Comparison of ENCODE assay signal across 8 cellular contexts in genomic region chr9:124776952-124777645, GRCh38. TPM values are rescaled to one million over a fixed set of nuclear protein-coding genes. Genes with fewer than 3 reads are reported as not detected.
DNase-seq lines count a peak whose midpoint lies in the region; ATAC-seq and TF ChIP-seq lines count a peak whose summit lies in the region.

Gene OLFML2A, plus strand, starts transcription at chr9:124777133. Its CDS starts 138 bp downstream, at chr9:124777271.

- H3K9ac ChIP-seq in HUES6 (ENCODE audit: low read length), result peak within 1 kb of the TSS; percentile 67

- H3K9me3 ChIP-seq in Caco-2, result no peaks in the 10 kb centered on the region
- no peaks in the 10 kb centered on the region for H3K9me3 ChIP-seq in HUES6 (ENCODE audit: control insufficient read depth, insufficient read depth, low read depth, low read length)

- TF ChIP-seq CTCF in Caco-2 (IDR thresholded peaks at IDR 0.05; ENCODE audit: insufficient read depth in 1 of 2, low read depth in 1 of 2, low read length in 1 of 2, severe bottlenecking in 1 of 2, unreplicated experiment in 1 of 2), result peak in 1 of 2 experiments; percentile 32
- TF ChIP-seq CTCF in osteocyte (IDR thresholded peaks at IDR 0.05), result peak; percentile 62

- no peaks in the 10 kb centered on the region; the same call in 1 of the 2 replicates for H3K4me1 ChIP-seq in Caco-2
- H3K4me1 ChIP-seq in HUES6 (ENCODE audit: control insufficient read depth, insufficient read depth, low read length), result peaks cover 26% of the 10 kb centered on the region

- H3K36me3 Mint-ChIP-seq in Caco-2 (ENCODE audit: insufficient read depth, unreplicated experiment), result no peaks in the 10 kb centered on the region
- H3K36me3 Mint-ChIP-seq in activated CD8-positive, alpha-beta T cell treated with anti-CD3 and anti-CD28 coated beads, Interleukin-2, amount 10 ng/mL, durations not matched to agents 7 days and 5 days (ENCODE audit: low read depth), result no peaks in the 10 kb centered on the region
- no peaks in the 10 kb centered on the region for H3K36me3 Mint-ChIP-seq in osteocyte (ENCODE audit: unreplicated experiment)

- H3K4me3 ChIP-seq in Caco-2 (ENCODE audit: low read depth, low read length) (peak within 1 kb of the TSS; percentile 42), HUES6 (ENCODE audit: low read depth, low read length) (peak within 1 kb of the TSS; percentile 78)

- H3K36me3 ChIP-seq in Caco-2 (ENCODE audit: control insufficient read depth, insufficient read depth, low read length) (no peaks in the 10 kb centered on the region), HUES6 (ENCODE audit: control insufficient read depth, insufficient read depth, low read length) (no peaks in the 10 kb centered on the region)

- no peaks in the 10 kb centered on the region for H3K9me3 Mint-ChIP-seq in Caco-2 (ENCODE audit: unreplicated experiment)
- H3K9me3 Mint-ChIP-seq in activated CD8-positive, alpha-beta T cell treated with anti-CD3 and anti-CD28 coated beads, Interleukin-2, amount 10 ng/mL, durations not matched to agents 7 days and 5 days (ENCODE audit: insufficient read depth), result no peaks in the 10 kb centered on the region
- no peaks in the 10 kb centered on the region for H3K9me3 Mint-ChIP-seq in osteocyte (ENCODE audit: unreplicated experiment)

- H3K27me3 ChIP-seq in Caco-2 (replicated peaks; ENCODE audit: control insufficient read depth, insufficient read depth, low read length) (peaks cover 1% of the 10 kb centered on the region), HUES6 (ENCODE audit: control insufficient read depth, insufficient read depth, low read length) (peaks cover 26% of the 10 kb centered on the region)

- H3K4me1 Mint-ChIP-seq in Caco-2 (ENCODE audit: low read depth, unreplicated experiment) (peaks cover 15% of the 10 kb centered on the region), osteocyte (ENCODE audit: unreplicated experiment) (peaks cover 52% of the 10 kb centered on the region)
- H3K4me1 Mint-ChIP-seq in activated CD8-positive, alpha-beta T cell treated with anti-CD3 and anti-CD28 coated beads, Interleukin-2, amount 10 ng/mL, durations not matched to agents 7 days and 5 days (ENCODE audit: low read depth), result peaks cover 31% of the 10 kb centered on the region

- DNase-seq in Caco-2 (peak in 1 of 2 experiments; percentile 47), glomerular visceral epithelial cell (ENCODE audit: extremely low spot score) (peak; percentile 59), osteocyte (ENCODE audit: extremely low spot score, unreplicated experiment) (peak; percentile 86), middle frontal gyrus (ENCODE audit: extremely low spot score, low spot score) (no peak)
- no peak for DNase-seq in activated CD8-positive, alpha-beta T cell treated with anti-CD3 and anti-CD28 coated beads, Interleukin-2, amount 10 ng/mL, durations not matched to agents 7 days and 5 days

- H3K27ac ChIP-seq in HUES6 (ENCODE audit: low read depth, low read length), result no peak within 1 kb of the TSS

- no TSS peak for BruUV-seq in Caco-2 (replicated peaks; lab: Mats Ljungman, UMichigan)

- no peak within 1 kb of the TSS for H3K27ac Mint-ChIP-seq in Caco-2 (ENCODE audit: unreplicated experiment)
- H3K27ac Mint-ChIP-seq in activated CD8-positive, alpha-beta T cell treated with anti-CD3 and anti-CD28 coated beads, Interleukin-2, amount 10 ng/mL, durations not matched to agents 7 days and 5 days, result no peak within 1 kb of the TSS
- peak within 1 kb of the TSS; percentile 80 for H3K27ac Mint-ChIP-seq in osteocyte (ENCODE audit: unreplicated experiment)

- ATAC-seq in activated CD8-positive, alpha-beta T cell treated with anti-CD3 and anti-CD28 coated beads, Interleukin-2, amount 10 ng/mL, durations not matched to agents 7 days and 5 days, result peak; percentile 54
- no peak for ATAC-seq in HG03521 (IDR thresholded peaks at IDR 0.05; ENCODE audit: unreplicated experiment)
- ATAC-seq in GM21447 (IDR thresholded peaks at IDR 0.05; ENCODE audit: unreplicated experiment), result no peak

- H3K4me3 Mint-ChIP-seq in Caco-2 (ENCODE audit: unreplicated experiment) (peak within 1 kb of the TSS; percentile 64), osteocyte (ENCODE audit: unreplicated experiment) (peak within 1 kb of the TSS; percentile 78)
- H3K4me3 Mint-ChIP-seq in activated CD8-positive, alpha-beta T cell treated with anti-CD3 and anti-CD28 coated beads, Interleukin-2, amount 10 ng/mL, durations not matched to agents 7 days and 5 days, result peak within 1 kb of the TSS; percentile 43

- POLR2A ChIA-PET in Caco-2 (lab: Charles Lee), result interaction anchor here (0.6 kb wide), 1 partner anchor 85 kb away, joined by 3 read pairs; no protein-coding TSS in a partner anchor
- POLR2A ChIA-PET in activated CD8-positive, alpha-beta T cell treated with anti-CD3 and anti-CD28 coated beads, Interleukin-2, amount 10 ng/mL, durations not matched to agents 7 days and 5 days (lab: Charles Lee), result no interaction called here

- H3K27me3 Mint-ChIP-seq in Caco-2 (ENCODE audit: insufficient read depth, unreplicated experiment) (no peaks in the 10 kb centered on the region), osteocyte (ENCODE audit: unreplicated experiment) (no peaks in the 10 kb centered on the region)
- H3K27me3 Mint-ChIP-seq in activated CD8-positive, alpha-beta T cell treated with anti-CD3 and anti-CD28 coated beads, Interleukin-2, amount 10 ng/mL, durations not matched to agents 7 days and 5 days (ENCODE audit: low read depth), result peaks cover 40% of the 10 kb centered on the region

- CTCF ChIA-PET in Caco-2 (lab: Charles Lee), result interaction anchor here (0.6 to 12.7 kb wide), 7 partner anchors 16 to 119 kb away, joined by 3 to 325 read pairs (median 4); partner anchors contain the start of gene WDR38
- CTCF ChIA-PET in activated CD8-positive, alpha-beta T cell treated with anti-CD3 and anti-CD28 coated beads, Interleukin-2, amount 10 ng/mL, durations not matched to agents 7 days and 5 days (lab: Charles Lee), result interaction anchor here (0.6 to 12.6 kb wide), 6 partner anchors 8 to 375 kb away, joined by 3 to 316 read pairs (median 3); partner anchors contain the start of gene WDR38

- intact Hi-C loops in Caco-2 (cut with micrococcal nuclease; ENCODE audit: unreplicated experiment), result loop anchor here (10.0 kb wide), 1 partner anchor 598 kb away; no protein-coding TSS in a partner anchor

RNA-seq across cellular contexts. Expression of gene OLFML2A, which starts in this region (rescaled TPM):
- 1.1 and 1.2 TPM in 2 replicates for total RNA-seq in Caco-2 (2022)
- not detected for total RNA-seq in activated CD8-positive, alpha-beta T cell treated with anti-CD3 and anti-CD28 coated beads, Interleukin-2, amount 10 ng/mL, durations not matched to agents 7 days and 5 days
- 146 and 169 TPM in 2 replicates for total RNA-seq in osteocyte

Comparison
In these comparisons a context has a peak if more than half of its experiments do, and no peak if none do; other contexts are left out.
1. RNA of gene OLFML2A (total RNA-seq): 146 to 169 TPM in osteocyte; 1.1 to 1.2 TPM in Caco-2 and not detected in activated CD8-positive, alpha-beta T cell treated with anti-CD3 and anti-CD28 coated beads, Interleukin-2, amount 10 ng/mL, durations not matched to agents 7 days and 5 days; every median in the first group is over 10 times any median in the second.
2. Peak in ATAC-seq in activated CD8-positive, alpha-beta T cell treated with anti-CD3 and anti-CD28 coated beads, Interleukin-2, amount 10 ng/mL, durations not matched to agents 7 days and 5 days; RNA of the gene not detected or under 1 TPM.
3. DNase-seq: peak in glomerular visceral epithelial cell (single experiment) and osteocyte (single experiment); none in activated CD8-positive, alpha-beta T cell treated with anti-CD3 and anti-CD28 coated beads, Interleukin-2, amount 10 ng/mL, durations not matched to agents 7 days and 5 days (single experiment) and middle frontal gyrus (single experiment).
4. Peak in every context shown above with its lines, with median percentiles within 50 percentile points of each other: H3K4me3 Mint-ChIP-seq.